In the genomic region with DNA sequence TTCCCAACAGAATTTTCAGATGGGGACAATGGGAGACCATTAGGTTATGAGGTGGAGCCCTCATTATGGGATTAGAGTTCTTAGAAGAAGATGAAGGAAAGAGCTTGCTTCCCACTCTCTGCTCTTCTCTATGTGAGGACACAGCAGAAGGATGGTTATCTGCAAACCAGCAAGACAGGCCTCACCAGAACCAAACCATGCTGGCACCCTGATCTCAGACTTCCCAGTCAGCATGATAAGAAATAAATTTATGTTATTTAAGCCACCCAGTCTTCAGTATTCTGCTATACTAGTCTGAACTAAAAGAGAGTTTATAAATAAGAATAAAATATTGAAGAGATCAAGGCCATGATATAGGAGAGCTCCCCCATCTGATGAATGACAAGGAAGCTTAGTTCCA, we compare ENCODE assay signal across 24 cellular contexts.
"Had no signal": no experiment of that assay in that cellular context is flagged by ENCODE, and none has a peak within 500 bp of the region (broad histone marks: within the 10 kb centered on the region; RNA-seq: fewer than 3 reads in every experiment).

No MANE protein-coding gene starts in this region.

- H3K27ac Mint-ChIP-seq: dendritic cell treated with granulocyte-macrophage colony-stimulating factor and Interleukin-4, amounts not matched to agents 40 ng/mL and 50 ng/mL, for 4 days; effector memory CD8-positive, alpha-beta T cell; endodermal cell had no signal

- H3K27ac ChIP-seq: colonic mucosa, coronary artery, epithelial cell of prostate, esophagus muscularis mucosa, esophagus squamous epithelium, foreskin keratinocyte, gastrocnemius medialis, gastroesophageal sphincter, heart left ventricle, heart right ventricle had no signal

- ATAC-seq: effector memory CD8-positive, alpha-beta T cell; esophagus mucosa; foreskin keratinocyte; gastrocnemius medialis; gastroesophageal sphincter; heart left ventricle; heart right ventricle had no signal

- H3K27me3 Mint-ChIP-seq: dendritic cell treated with granulocyte-macrophage colony-stimulating factor and Interleukin-4, amounts not matched to agents 40 ng/mL and 50 ng/mL, for 4 days; effector memory CD8-positive, alpha-beta T cell had no signal

- H3K9me3 ChIP-seq: colonic mucosa, esophagus muscularis mucosa, esophagus squamous epithelium, gastrocnemius medialis, gastroesophageal sphincter, heart left ventricle, heart right ventricle had no signal

- H3K9me3 Mint-ChIP-seq: dendritic cell treated with granulocyte-macrophage colony-stimulating factor and Interleukin-4, amounts not matched to agents 40 ng/mL and 50 ng/mL, for 4 days; endodermal cell had no signal

- DNase-seq: colonic mucosa; cortex of kidney; dermis blood vessel endothelial cell; effector CD4-positive, alpha-beta T cell; effector CD8-positive, alpha-beta T cell; effector memory CD4-positive, alpha-beta T cell; effector memory CD8-positive, alpha-beta T cell; endodermal cell; erythroblast; esophagus squamous epithelium; foreskin fibroblast; foreskin keratinocyte; foreskin melanocyte; gastrocnemius medialis; glutamatergic neuron; head of caudate nucleus; heart left ventricle; heart right ventricle had no signal

- H3K27me3 ChIP-seq: colonic mucosa, esophagus muscularis mucosa, esophagus squamous epithelium, foreskin keratinocyte, gastrocnemius medialis, gastroesophageal sphincter, heart left ventricle, heart right ventricle had no signal

- H3K4me3 Mint-ChIP-seq: dendritic cell treated with granulocyte-macrophage colony-stimulating factor and Interleukin-4, amounts not matched to agents 40 ng/mL and 50 ng/mL, for 4 days; effector memory CD8-positive, alpha-beta T cell; endodermal cell had no signal

- H3K4me1 ChIP-seq: colonic mucosa, esophagus muscularis mucosa, foreskin keratinocyte, gastrocnemius medialis, gastroesophageal sphincter, heart left ventricle, heart right ventricle had no signal

- H3K4me3 ChIP-seq: colonic mucosa, coronary artery, esophagus muscularis mucosa, esophagus squamous epithelium, gastrocnemius medialis, gastroesophageal sphincter, heart left ventricle, heart right ventricle had no signal

- H3K36me3 ChIP-seq: colonic mucosa, esophagus muscularis mucosa, esophagus squamous epithelium, gastrocnemius medialis, gastroesophageal sphincter, heart left ventricle, heart right ventricle had no signal
